16 cellular contexts compared by ENCODE assay signal in genomic region chr2:119230630-119231185, GRCh38. TPM values are rescaled to one million over a fixed set of nuclear protein-coding genes. Genes with fewer than 3 reads are reported as not detected.
DNase-seq lines count a peak whose midpoint lies in the region; ATAC-seq and TF ChIP-seq lines count a peak whose summit lies in the region.
"Had no signal": no experiment of that assay in that cellular context is flagged by ENCODE, and none has a peak within 500 bp of the region (broad histone marks: within the 10 kb centered on the region; RNA-seq: fewer than 3 reads in every experiment).

No MANE protein-coding gene starts in this region.

- H3K4me1 Mint-ChIP-seq in T-helper 17 cell = peaks cover 2% of the 10 kb centered on the region
- H3K4me1 Mint-ChIP-seq: stimulated activated effector memory CD8-positive, alpha-beta T cell treated with anti-CD3 and anti-CD28 coated beads, Interleukin-12 subunit alpha, Interleukin-12 subunit beta, amount 100 ng/mL, for 72 hours had no signal

- H3K27ac Mint-ChIP-seq in T-helper 17 cell = no peak overlapping the region
- H3K27ac Mint-ChIP-seq: activated naive CD8-positive, alpha-beta T cell; stimulated activated effector memory CD8-positive, alpha-beta T cell treated with anti-CD3 and anti-CD28 coated beads, Interleukin-12 subunit alpha, Interleukin-12 subunit beta, amount 100 ng/mL, for 72 hours had no signal

- ATAC-seq in GM19463 (IDR thresholded peaks at IDR 0.05; ENCODE audit: unreplicated experiment) = no peak
- ATAC-seq in T-helper 17 cell = no peak
- ATAC-seq: gastroesophageal sphincter; stimulated activated effector memory CD8-positive, alpha-beta T cell treated with anti-CD3 and anti-CD28 coated beads, Interleukin-12 subunit alpha, Interleukin-12 subunit beta, amount 100 ng/mL, for 72 hours had no signal

- H3K36me3 ChIP-seq in HAP-1 (replicated peaks) = no peaks in the 10 kb centered on the region
- H3K36me3 ChIP-seq: colonic mucosa, gastroesophageal sphincter, uterus, WERI-Rb-1 had no signal

- DNase-seq in AG08395 (ENCODE audit: low spot score) (peak; percentile 59), KBM-7 (peak; percentile 8), astrocyte of the spinal cord (ENCODE audit: low read depth, low spot score) (peak; percentile 81), medulla oblongata (ENCODE audit: extremely low spot score) (peak; percentile 58), HAP-1 (ENCODE audit: low spot score in 2 of 2) (no peak), T-helper 17 cell (no peak), activated gamma-delta T cell (lab: John Stamatoyannopoulos, UW) (no peak)
- DNase-seq: colonic mucosa; stimulated activated CD4-positive, alpha-beta T cell treated with anti-CD3 and anti-CD28 coated beads, Interleukin-4, amount 100 ng/mL, for 1 hour; uterus; WERI-Rb-1 had no signal

- H3K4me3 Mint-ChIP-seq in T-helper 17 cell = no peak overlapping the region
- H3K4me3 Mint-ChIP-seq: activated naive CD8-positive, alpha-beta T cell; stimulated activated effector memory CD8-positive, alpha-beta T cell treated with anti-CD3 and anti-CD28 coated beads, Interleukin-12 subunit alpha, Interleukin-12 subunit beta, amount 100 ng/mL, for 72 hours had no signal

- in situ Hi-C loops in KBM-7 (cut with MboI; ENCODE audit: low pct_unique_long_range_greater_than_20kb, low sequenced_read_pairs) (no loop called here), astrocyte of the spinal cord (cut with HindIII; ENCODE audit: low sequenced_read_pairs) (no loop called here), HAP-1 (cut with MboI; ENCODE audit: low sequenced_read_pairs) (no loop called here)

- peak overlapping the region; percentile 2 for H3K4me3 ChIP-seq in astrocyte of the spinal cord (ENCODE audit: low read depth, low read length)
- H3K4me3 ChIP-seq in HAP-1 = no peak overlapping the region
- H3K4me3 ChIP-seq: colonic mucosa, gastroesophageal sphincter, SJSA1, uterus had no signal

- no peaks in the 10 kb centered on the region for H3K27me3 ChIP-seq in HAP-1 (ENCODE audit: low read depth)
- H3K27me3 ChIP-seq: colonic mucosa, gastroesophageal sphincter, SJSA1, uterus had no signal

- peak; percentile 11 for TF ChIP-seq CTCF in astrocyte of the spinal cord (IDR thresholded peaks at IDR 0.05; ENCODE audit: low read depth, low read length)

- no peaks in the 10 kb centered on the region for H3K4me1 ChIP-seq in HAP-1
- H3K4me1 ChIP-seq: colonic mucosa, gastroesophageal sphincter, uterus had no signal

- H3K9me3 ChIP-seq in HAP-1 = no peaks in the 10 kb centered on the region
- no peaks in the 10 kb centered on the region for H3K9me3 ChIP-seq in T-helper 17 cell (ENCODE audit: control insufficient read depth, low read length, poor library complexity, severe bottlenecking)
- H3K9me3 ChIP-seq: colonic mucosa, gastroesophageal sphincter, SJSA1, uterus had no signal

- peaks cover 34% of the 10 kb centered on the region for H3K27me3 Mint-ChIP-seq in T-helper 17 cell
- H3K27me3 Mint-ChIP-seq: activated naive CD8-positive, alpha-beta T cell had no signal

- H3K36me3 Mint-ChIP-seq in T-helper 17 cell (ENCODE audit: low read depth) = no peaks in the 10 kb centered on the region
- H3K36me3 Mint-ChIP-seq: activated naive CD8-positive, alpha-beta T cell; stimulated activated effector memory CD8-positive, alpha-beta T cell treated with anti-CD3 and anti-CD28 coated beads, Interleukin-12 subunit alpha, Interleukin-12 subunit beta, amount 100 ng/mL, for 72 hours had no signal

RNA-seq across cellular contexts. Expression of gene STEAP3, which starts 7.1 kb away (rescaled TPM):
- total RNA-seq in T-helper 17 cell = under 1 TPM; 0.10 to 0.13 TPM

Comparison
In these comparisons a context has a peak if more than half of its experiments do, and no peak if none do; other contexts are left out.
1. DNase-seq: peak in AG08395 (single experiment), KBM-7 (single experiment), astrocyte of the spinal cord (single experiment) and medulla oblongata (single experiment); none in HAP-1 (0 of 2), T-helper 17 cell (0 of 3) and activated gamma-delta T cell (single experiment).